8 cellular contexts compared by ENCODE assay signal in the genomic region with DNA sequence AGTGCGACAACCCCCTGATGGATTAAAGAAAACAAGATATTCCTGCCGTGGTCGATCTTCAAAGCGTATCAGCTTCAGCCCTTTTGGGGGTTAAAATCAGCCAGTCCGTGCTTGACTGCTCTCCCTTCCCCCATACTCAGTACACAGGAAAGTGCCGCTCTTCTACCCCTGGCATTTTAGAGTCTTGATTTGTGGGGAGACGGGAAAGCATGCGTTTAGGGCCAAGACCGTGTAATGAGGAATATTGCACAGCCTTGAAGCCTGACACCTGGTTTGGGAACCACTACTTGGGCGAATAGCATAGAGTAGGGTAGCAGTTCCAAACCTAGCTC. TPM values are rescaled to one million over a fixed set of nuclear protein-coding genes. Genes with fewer than 3 reads are reported as not detected.
A peak's percentile ranks its signal among the peaks of the same experiment; 100 is the strongest.
DNase-seq lines count a peak whose midpoint lies in the region; ATAC-seq and TF ChIP-seq lines count a peak whose summit lies in the region.

No MANE protein-coding gene starts in this region.

- no peak for TF ChIP-seq CTCF in SK-N-SH (IDR thresholded peaks at IDR 0.05)
- no peak for TF ChIP-seq CTCF in foreskin keratinocyte (conservative IDR thresholded peaks at IDR 0.05)

- ATAC-seq in GM21381 (IDR thresholded peaks at IDR 0.05; ENCODE audit: unreplicated experiment) (peak; percentile 14), foreskin keratinocyte (no peak)

- H3K79me2 ChIP-seq in SK-N-SH (ENCODE audit: insufficient read depth): peaks cover 53% of the 10 kb centered on the region

- H3F3A ChIP-seq in SK-N-SH (replicated peaks; ENCODE audit: insufficient read depth): no peaks in the 10 kb centered on the region

- H3K4me3 ChIP-seq in SK-N-SH (ENCODE audit: low read depth in 2 of 2, low read length in 1 of 2) (peak overlapping the region; percentile 91 to 96), skeletal muscle tissue (ENCODE audit: low read length in 3 of 3) (peak overlapping the region; percentile 79 to 98 (median 93))

- CTCF ChIA-PET in SK-N-SH (lab: Yijun Ruan, JAX): interaction anchor here (0.7 to 1.7 kb wide), 6 partner anchors 34 to 254 kb away, joined by 3 to 10 read pairs (median 3); no protein-coding TSS in a partner anchor

- H3K9me3 ChIP-seq in SK-N-SH: no peaks in the 10 kb centered on the region
- H3K9me3 ChIP-seq in skeletal muscle tissue (ENCODE audit: control insufficient read depth in 3 of 3, low read length in 3 of 3): no peaks in the 10 kb centered on the region

- 2% methylated on average over 6 of the region's 10 CpGs for WGBS in SK-N-SH (ENCODE audit: low lambda C conversion rate)

- TF ChIP-seq EP300 in SK-N-SH (IDR thresholded peaks at IDR 0.05; ENCODE audit: borderline replicate concordance in 1 of 2, low read depth in 1 of 2, low read length in 1 of 2): no peak

- no peaks in the 10 kb centered on the region for H3K36me3 ChIP-seq in SK-N-SH (replicated peaks in 1 of 2; ENCODE audit: control insufficient read depth in 1 of 2, insufficient read depth in 2 of 2, low read length in 1 of 2)
- no peaks in the 10 kb centered on the region for H3K36me3 ChIP-seq in skeletal muscle tissue (ENCODE audit: control insufficient read depth in 3 of 3, insufficient read depth in 3 of 3, low read length in 3 of 3)

- H3K9ac ChIP-seq in SK-N-SH (peak overlapping the region; percentile 87), skeletal muscle tissue (ENCODE audit: low read depth in 1 of 3, low read length in 3 of 3) (peak overlapping the region; percentile 94 to 98 (median 94))

- DNase-seq in SK-N-SH (no peak), foreskin keratinocyte (no peak), ACHN (no peak), LoVo (ENCODE audit: low spot score) (no peak), NCI-H774 (lab: John Stamatoyannopoulos, UW) (no peak), NCI-H446 (lab: John Stamatoyannopoulos, UW) (no peak)

- no peaks in the 10 kb centered on the region; the same call in 1 of the 2 replicates for H4K20me1 ChIP-seq in SK-N-SH (ENCODE audit: insufficient read depth)

- H3K27me3 ChIP-seq in SK-N-SH (ENCODE audit: insufficient read depth) (no peaks in the 10 kb centered on the region; the same call in 1 of the 2 replicates), foreskin keratinocyte (no peaks in the 10 kb centered on the region), skeletal muscle tissue (ENCODE audit: control insufficient read depth in 3 of 3, insufficient read depth in 3 of 3, low read length in 3 of 3) (no peaks in the 10 kb centered on the region)

- peak overlapping the region; percentile 86 for H3K4me2 ChIP-seq in SK-N-SH

- POLR2A ChIA-PET in SK-N-SH (lab: Yijun Ruan, JAX): interaction anchor here (1.0 kb wide), 1 partner anchor 42 kb away, joined by 3 read pairs; no protein-coding TSS in a partner anchor

- in situ Hi-C loops in ACHN (cut with HindIII; ENCODE audit: low pct_ligation_motif_present, low pct_unique_long_range_greater_than_20kb, low sequenced_read_pairs): no loop called here

- H3K4me1 ChIP-seq in SK-N-SH (ENCODE audit: control insufficient read depth in 1 of 2, insufficient read depth in 2 of 2, low read depth in 1 of 2, low read length in 1 of 2) (peaks cover 10 to 12% of the 10 kb centered on the region in 2 experiments; a peak in 3 of 4 replicates), foreskin keratinocyte (peaks cover 3% of the 10 kb centered on the region), skeletal muscle tissue (ENCODE audit: control insufficient read depth in 3 of 3, insufficient read depth in 3 of 3, low read length in 3 of 3) (peaks cover 10 to 20% (median 18%) of the 10 kb centered on the region in 3 donors)

- H2AFZ ChIP-seq in SK-N-SH (ENCODE audit: low read depth): peak overlapping the region; percentile 93

- H3K27ac ChIP-seq in SK-N-SH (ENCODE audit: low read depth in 2 of 2, low read length in 1 of 2) (peak overlapping the region in 1 of 2 experiments; percentile 61; a peak in 1 of 4 replicates), foreskin keratinocyte (peak overlapping the region; percentile 92), skeletal muscle tissue (ENCODE audit: low read depth, low read length) (peak overlapping the region; percentile 86)

- H3K9me2 ChIP-seq in SK-N-SH: no peaks in the 10 kb centered on the region

- no peak for TF ChIP-seq RAD21 in SK-N-SH (IDR thresholded peaks at IDR 0.05; ENCODE audit: low read length)

TF ChIP-seq in SK-N-SH, 30 proteins besides CTCF, POLR2A, EP300 and RAD21 (continues in another document):
- no peak for TF ChIP-seq SIN3A (IDR thresholded peaks at IDR 0.05; ENCODE audit: borderline replicate concordance, low read depth, low read length)
- TF ChIP-seq EZH2phosphoT487 (IDR thresholded peaks at IDR 0.05; ENCODE audit: borderline replicate concordance, low read depth): no peak
- TF ChIP-seq POLR2AphosphoS5 (IDR thresholded peaks at IDR 0.05; ENCODE audit: low read depth, low read length): no peak
- TF ChIP-seq, protein P1, sequence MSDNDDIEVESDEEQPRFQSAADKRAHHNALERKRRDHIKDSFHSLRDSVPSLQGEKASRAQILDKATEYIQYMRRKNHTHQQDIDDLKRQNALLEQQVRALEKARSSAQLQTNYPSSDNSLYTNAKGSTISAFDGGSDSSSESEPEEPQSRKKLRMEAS (IDR thresholded peaks at IDR 0.05; ENCODE audit: low read depth): no peak
- no peak for TF ChIP-seq FOXJ3 (CRISPR knock-in tag; IDR thresholded peaks at IDR 0.05)
- no peak for TF ChIP-seq SMC3 (IDR thresholded peaks at IDR 0.05; ENCODE audit: low read depth, low read length)
- TF ChIP-seq FOSL2 (IDR thresholded peaks at IDR 0.05; ENCODE audit: borderline replicate concordance, low read depth): no peak
- no peak for TF ChIP-seq TAF1 (IDR thresholded peaks at IDR 0.05; ENCODE audit: borderline replicate concordance, low read depth, low read length)
- TF ChIP-seq TEAD4 (IDR thresholded peaks at IDR 0.05; ENCODE audit: borderline replicate concordance, insufficient read depth): no peak
- no peak for TF ChIP-seq TCF12 (IDR thresholded peaks at IDR 0.05)
- TF ChIP-seq, protein P2, sequence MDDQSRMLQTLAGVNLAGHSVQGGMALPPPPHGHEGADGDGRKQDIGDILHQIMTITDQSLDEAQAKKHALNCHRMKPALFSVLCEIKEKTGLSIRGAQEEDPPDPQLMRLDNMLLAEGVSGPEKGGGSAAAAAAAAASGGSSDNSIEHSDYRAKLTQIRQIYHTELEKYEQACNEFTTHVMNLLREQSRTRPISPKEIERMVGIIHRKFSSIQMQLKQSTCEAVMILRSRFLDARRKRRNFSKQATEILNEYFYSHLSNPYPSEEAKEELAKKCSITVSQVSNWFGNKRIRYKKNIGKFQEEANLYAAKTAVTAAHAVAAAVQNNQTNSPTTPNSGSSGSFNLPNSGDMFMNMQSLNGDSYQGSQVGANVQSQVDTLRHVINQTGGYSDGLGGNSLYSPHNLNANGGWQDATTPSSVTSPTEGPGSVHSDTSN (IDR thresholded peaks at IDR 0.05): no peak
- TF ChIP-seq, protein P3, sequence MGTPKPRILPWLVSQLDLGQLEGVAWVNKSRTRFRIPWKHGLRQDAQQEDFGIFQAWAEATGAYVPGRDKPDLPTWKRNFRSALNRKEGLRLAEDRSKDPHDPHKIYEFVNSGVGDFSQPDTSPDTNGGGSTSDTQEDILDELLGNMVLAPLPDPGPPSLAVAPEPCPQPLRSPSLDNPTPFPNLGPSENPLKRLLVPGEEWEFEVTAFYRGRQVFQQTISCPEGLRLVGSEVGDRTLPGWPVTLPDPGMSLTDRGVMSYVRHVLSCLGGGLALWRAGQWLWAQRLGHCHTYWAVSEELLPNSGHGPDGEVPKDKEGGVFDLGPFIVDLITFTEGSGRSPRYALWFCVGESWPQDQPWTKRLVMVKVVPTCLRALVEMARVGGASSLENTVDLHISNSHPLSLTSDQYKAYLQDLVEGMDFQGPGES (IDR thresholded peaks at IDR 0.05; ENCODE audit: low read depth, low read length): no peak
- TF ChIP-seq GATA2 (CRISPR knock-in tag; IDR thresholded peaks at IDR 0.05): no peak
- no peak for TF ChIP-seq CHD2 (IDR thresholded peaks at IDR 0.05; ENCODE audit: low read length, partially characterized antibody)
- TF ChIP-seq MEF2A (IDR thresholded peaks at IDR 0.05; ENCODE audit: borderline replicate concordance, low read depth): no peak
- TF ChIP-seq, protein P4, sequence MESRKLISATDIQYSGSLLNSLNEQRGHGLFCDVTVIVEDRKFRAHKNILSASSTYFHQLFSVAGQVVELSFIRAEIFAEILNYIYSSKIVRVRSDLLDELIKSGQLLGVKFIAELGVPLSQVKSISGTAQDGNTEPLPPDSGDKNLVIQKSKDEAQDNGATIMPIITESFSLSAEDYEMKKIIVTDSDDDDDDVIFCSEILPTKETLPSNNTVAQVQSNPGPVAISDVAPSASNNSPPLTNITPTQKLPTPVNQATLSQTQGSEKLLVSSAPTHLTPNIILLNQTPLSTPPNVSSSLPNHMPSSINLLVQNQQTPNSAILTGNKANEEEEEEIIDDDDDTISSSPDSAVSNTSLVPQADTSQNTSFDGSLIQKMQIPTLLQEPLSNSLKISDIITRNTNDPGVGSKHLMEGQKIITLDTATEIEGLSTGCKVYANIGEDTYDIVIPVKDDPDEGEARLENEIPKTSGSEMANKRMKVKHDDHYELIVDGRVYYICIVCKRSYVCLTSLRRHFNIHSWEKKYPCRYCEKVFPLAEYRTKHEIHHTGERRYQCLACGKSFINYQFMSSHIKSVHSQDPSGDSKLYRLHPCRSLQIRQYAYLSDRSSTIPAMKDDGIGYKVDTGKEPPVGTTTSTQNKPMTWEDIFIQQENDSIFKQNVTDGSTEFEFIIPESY (IDR thresholded peaks at IDR 0.05; ENCODE audit: borderline replicate concordance, low read depth): no peak
- no peak for TF ChIP-seq RCOR1 (IDR thresholded peaks at IDR 0.05; ENCODE audit: low read length)

RNA-seq across cellular contexts. Expression of a gene that starts 0.5 kb away (rescaled TPM):
- polyA plus RNA-seq in SK-N-SH (2012; rRNA removed): 34.9 and 44.5 TPM in 2 replicates
- 24.8 and 28.2 TPM in 2 replicates for polyA plus RNA-seq in SK-N-SH (2012; cell fraction: cytosol; rRNA removed)
- 48.5 and 72.2 TPM in 2 replicates for polyA plus RNA-seq in SK-N-SH (2012; cell fraction: nucleus; rRNA removed)
- total RNA-seq in foreskin keratinocyte: 21.7 and 24.1 TPM in 2 replicates
- polyA plus RNA-seq in foreskin keratinocyte: 23.0 and 24.5 TPM in 2 replicates
- 16.2 TPM for total RNA-seq in skeletal muscle tissue

RNA-seq across cellular contexts. Expression of a gene that starts 29.0 kb away (rescaled TPM):
- polyA plus RNA-seq in SK-N-SH (2012; rRNA removed) (0.07 and 0.15 TPM in 2 replicates), foreskin keratinocyte (0.67 and 1.8 TPM in 2 replicates)
- polyA plus RNA-seq in SK-N-SH (2012; cell fraction: cytosol; rRNA removed): 0.08 and 0.14 TPM in 2 replicates
- 0.16 and 0.23 TPM in 2 replicates for polyA plus RNA-seq in SK-N-SH (2012; cell fraction: nucleus; rRNA removed)
- total RNA-seq in foreskin keratinocyte (0.75 and 1.9 TPM in 2 replicates), skeletal muscle tissue (not detected)

RNA-seq across cellular contexts. Expression of a gene that starts 52.3 kb away (rescaled TPM):
- polyA plus RNA-seq in SK-N-SH (2012; rRNA removed): not detected in 2 replicates
- not detected in 2 replicates for polyA plus RNA-seq in SK-N-SH (2012; cell fraction: cytosol; rRNA removed)
- not detected in 2 replicates for polyA plus RNA-seq in SK-N-SH (2012; cell fraction: nucleus; rRNA removed)
- 0.04 TPM in 1 of 2 replicates, not detected in the other for total RNA-seq in foreskin keratinocyte
- polyA plus RNA-seq in foreskin keratinocyte: not detected in 2 replicates
- not detected for total RNA-seq in skeletal muscle tissue
